17 cellular contexts compared by ENCODE assay signal in genomic region chr7:92680458-92680857, GRCh38.
DNase-seq lines count a peak whose midpoint lies in the region; ATAC-seq and TF ChIP-seq lines count a peak whose summit lies in the region.
"Had no signal": no experiment of that assay in that cellular context is flagged by ENCODE, and none has a peak within 500 bp of the region (broad histone marks: within the 10 kb centered on the region; RNA-seq: fewer than 3 reads in every experiment).

No MANE protein-coding gene starts in this region.

- in situ Hi-C loops in GM23248 (cut with MboI): loop anchor here (10.0 kb wide), 1 partner anchor 374 kb away; no protein-coding TSS in a partner anchor

- POLR2A ChIA-PET in activated CD8-positive, alpha-beta T cell treated with anti-CD3 and anti-CD28 coated beads, Interleukin-2, amount 10 ng/mL, durations not matched to agents 7 days and 5 days (lab: Charles Lee): interaction anchor here (0.9 to 1.6 kb wide), 3 partner anchors 9 to 156 kb away, joined by 3 to 4 read pairs (median 3); partner anchors contain the start of gene CDK6

- TF ChIP-seq POLR2A in suprapubic skin (IDR thresholded peaks at IDR 0.05): no peak

- H3K36me3 Mint-ChIP-seq in T-helper 2 cell treated with Interferon-gamma antibody and Interleukin-4, amounts not matched to agents 5 μg/mL and 100 μg/mL, for 36 hours (ENCODE audit: low read depth): peaks cover 63% of the 10 kb centered on the region
- H3K36me3 Mint-ChIP-seq in activated CD8-positive, alpha-beta T cell treated with anti-CD3 and anti-CD28 coated beads, Interleukin-2, amount 10 ng/mL, durations not matched to agents 7 days and 5 days (ENCODE audit: low read depth): peaks cover 70% of the 10 kb centered on the region
- H3K36me3 Mint-ChIP-seq in natural killer cell treated with Interleukin-12 subunit alpha and Interleukin-12 subunit beta and Interleukin-15 and Interleukin-18, amount 100 ng/mL, for 72 hours: peaks cover 30% of the 10 kb centered on the region

- H3K9me3 Mint-ChIP-seq in T-helper 2 cell treated with Interferon-gamma antibody and Interleukin-4, amounts not matched to agents 5 μg/mL and 100 μg/mL, for 36 hours: peaks cover 8% of the 10 kb centered on the region
- H3K9me3 Mint-ChIP-seq in activated CD8-positive, alpha-beta T cell treated with anti-CD3 and anti-CD28 coated beads, Interleukin-2, amount 10 ng/mL, durations not matched to agents 7 days and 5 days (ENCODE audit: insufficient read depth): peaks cover 5% of the 10 kb centered on the region
- peaks cover 13% of the 10 kb centered on the region for H3K9me3 Mint-ChIP-seq in natural killer cell treated with Interleukin-12 subunit alpha and Interleukin-12 subunit beta and Interleukin-15 and Interleukin-18, amount 100 ng/mL, for 72 hours
- H3K9me3 Mint-ChIP-seq: CD8-positive, alpha-beta memory T cell; nephron had no signal

- H3K4me3 Mint-ChIP-seq in T-helper 2 cell treated with Interferon-gamma antibody and Interleukin-4, amounts not matched to agents 5 μg/mL and 100 μg/mL, for 36 hours: peak overlapping the region; percentile 21
- H3K4me3 Mint-ChIP-seq in activated CD8-positive, alpha-beta T cell treated with anti-CD3 and anti-CD28 coated beads, Interleukin-2, amount 10 ng/mL, durations not matched to agents 7 days and 5 days: no peak overlapping the region
- peak overlapping the region; percentile 38 for H3K4me3 Mint-ChIP-seq in natural killer cell treated with Interleukin-12 subunit alpha and Interleukin-12 subunit beta and Interleukin-15 and Interleukin-18, amount 100 ng/mL, for 72 hours
- H3K4me3 Mint-ChIP-seq: CD8-positive, alpha-beta memory T cell; nephron had no signal

- TF ChIP-seq EP300 in suprapubic skin (IDR thresholded peaks at IDR 0.05): no peak

- no peak overlapping the region for H3K27ac ChIP-seq in GM23248
- no peak overlapping the region for H3K27ac ChIP-seq in suprapubic skin
- H3K27ac ChIP-seq: SJSA1 had no signal

- no peaks in the 10 kb centered on the region for H3K27me3 Mint-ChIP-seq in T-helper 2 cell treated with Interferon-gamma antibody and Interleukin-4, amounts not matched to agents 5 μg/mL and 100 μg/mL, for 36 hours (ENCODE audit: low read depth)
- H3K27me3 Mint-ChIP-seq in activated CD8-positive, alpha-beta T cell treated with anti-CD3 and anti-CD28 coated beads, Interleukin-2, amount 10 ng/mL, durations not matched to agents 7 days and 5 days (ENCODE audit: low read depth): no peaks in the 10 kb centered on the region
- no peaks in the 10 kb centered on the region for H3K27me3 Mint-ChIP-seq in natural killer cell treated with Interleukin-12 subunit alpha and Interleukin-12 subunit beta and Interleukin-15 and Interleukin-18, amount 100 ng/mL, for 72 hours
- H3K27me3 Mint-ChIP-seq: CD8-positive, alpha-beta memory T cell had no signal

- WGBS in GM23248 (ENCODE audit: low coverage in 1 of 2, low lambda C conversion rate in 2 of 2, missing lambda C conversion rate in 2 of 2), 2 experiments: 96 to 100% methylated on average over 1 of the region's 1 CpG
- WGBS in suprapubic skin: 94% methylated on average over 1 of the region's 1 CpG

- no peaks in the 10 kb centered on the region for H3K36me3 ChIP-seq in GM23248 (ENCODE audit: low read depth)
- no peaks in the 10 kb centered on the region for H3K36me3 ChIP-seq in suprapubic skin

- H3K4me1 ChIP-seq in GM23248 (ENCODE audit: insufficient read depth): no peaks in the 10 kb centered on the region
- H3K4me1 ChIP-seq in suprapubic skin: no peaks in the 10 kb centered on the region

- CTCF ChIA-PET in activated CD8-positive, alpha-beta T cell treated with anti-CD3 and anti-CD28 coated beads, Interleukin-2, amount 10 ng/mL, durations not matched to agents 7 days and 5 days (lab: Charles Lee): interaction anchor here (0.6 to 1.6 kb wide), 6 partner anchors 10 to 159 kb away, joined by 3 to 6 read pairs (median 3); no protein-coding TSS in a partner anchor

- no peak overlapping the region for H3K9ac ChIP-seq in GM23248

- H3K79me2 ChIP-seq in GM23248 (ENCODE audit: insufficient read depth): peaks cover 84% of the 10 kb centered on the region

- H4K20me1 ChIP-seq in GM23248 (ENCODE audit: insufficient read depth): no peaks in the 10 kb centered on the region

- no peak for ATAC-seq in activated CD8-positive, alpha-beta T cell treated with anti-CD3 and anti-CD28 coated beads, Interleukin-2, amount 10 ng/mL, durations not matched to agents 7 days and 5 days
- no peak for ATAC-seq in natural killer cell treated with Interleukin-12 subunit alpha and Interleukin-12 subunit beta and Interleukin-15 and Interleukin-18, amount 100 ng/mL, for 72 hours

- H3K27me3 ChIP-seq in GM23248 (replicated peaks; ENCODE audit: insufficient read depth) (no peaks in the 10 kb centered on the region), suprapubic skin (no peaks in the 10 kb centered on the region)
- H3K27me3 ChIP-seq: SJSA1 had no signal

- no peak overlapping the region for H3K4me2 ChIP-seq in GM23248 (ENCODE audit: unreplicated experiment)

- H2AFZ ChIP-seq in GM23248: no peak overlapping the region

- peak overlapping the region; percentile 90 for H3K27ac Mint-ChIP-seq in T-helper 2 cell treated with Interferon-gamma antibody and Interleukin-4, amounts not matched to agents 5 μg/mL and 100 μg/mL, for 36 hours
- peak overlapping the region; percentile 85 for H3K27ac Mint-ChIP-seq in activated CD8-positive, alpha-beta T cell treated with anti-CD3 and anti-CD28 coated beads, Interleukin-2, amount 10 ng/mL, durations not matched to agents 7 days and 5 days
- peak overlapping the region; percentile 90 to 94 for H3K27ac Mint-ChIP-seq in natural killer cell treated with Interleukin-12 subunit alpha and Interleukin-12 subunit beta and Interleukin-15 and Interleukin-18, amount 100 ng/mL, for 72 hours
- H3K27ac Mint-ChIP-seq: nephron had no signal

- peaks cover 66% of the 10 kb centered on the region for H3K4me1 Mint-ChIP-seq in T-helper 2 cell treated with Interferon-gamma antibody and Interleukin-4, amounts not matched to agents 5 μg/mL and 100 μg/mL, for 36 hours (ENCODE audit: low read depth)
- peaks cover 70% of the 10 kb centered on the region for H3K4me1 Mint-ChIP-seq in activated CD8-positive, alpha-beta T cell treated with anti-CD3 and anti-CD28 coated beads, Interleukin-2, amount 10 ng/mL, durations not matched to agents 7 days and 5 days (ENCODE audit: low read depth)
- peaks cover 59% of the 10 kb centered on the region in 2 donors for H3K4me1 Mint-ChIP-seq in natural killer cell treated with Interleukin-12 subunit alpha and Interleukin-12 subunit beta and Interleukin-15 and Interleukin-18, amount 100 ng/mL, for 72 hours (ENCODE audit: low read depth in 2 of 2)

- H3F3A ChIP-seq in GM23248 (ENCODE audit: insufficient read depth): peaks cover 4% of the 10 kb centered on the region; the same call in 1 of the 2 replicates

- DNase-seq in T-helper 2 cell treated with Interferon-gamma antibody and Interleukin-4, amounts not matched to agents 5 μg/mL and 100 μg/mL, for 36 hours (ENCODE audit: low spot score): no peak
- DNase-seq in T-helper 2 cell (no peak), GM23248 (peak; percentile 36), nucleus accumbens (lab: John Stamatoyannopoulos, UW) (no peak), suprapubic skin (ENCODE audit: low spot score in 2 of 2) (no peak), NCI-H2196 (lab: John Stamatoyannopoulos, UW; ENCODE audit: unreplicated experiment) (no peak)
- no peak for DNase-seq in activated CD8-positive, alpha-beta T cell treated with anti-CD3 and anti-CD28 coated beads, Interleukin-2, amount 10 ng/mL, durations not matched to agents 7 days and 5 days
- DNase-seq in natural killer cell treated with Interleukin-12 subunit alpha and Interleukin-12 subunit beta and Interleukin-15 and Interleukin-18, amount 100 ng/mL, for 72 hours (ENCODE audit: low spot score): no peak
- DNase-seq: activated CD4-positive, alpha-beta T cell treated with anti-CD3 and anti-CD28 coated beads, Interleukin-2, amount 50 U/mL, for 4 hours; CD8-positive, alpha-beta memory T cell; glutamatergic neuron; mammary epithelial cell; NCI-H1694 treated with DMSO at 0.1 percent for 48 hours; NCI-H446 treated with DMSO at 0.1 percent for 48 hours; stimulated activated CD4-positive, alpha-beta T cell treated with anti-CD3 and anti-CD28 coated beads, Interleukin-15, amount 100 ng/mL, for 24 hours had no signal

- H3K9me3 ChIP-seq in GM23248 (ENCODE audit: low read depth) (no peaks in the 10 kb centered on the region), suprapubic skin (no peaks in the 10 kb centered on the region)
- H3K9me3 ChIP-seq: SJSA1 had no signal

- no peak for TF ChIP-seq CTCF in suprapubic skin (IDR thresholded peaks at IDR 0.05)

- no peaks in the 10 kb centered on the region for H3K9me2 ChIP-seq in GM23248 (ENCODE audit: insufficient read depth)

- H3K4me3 ChIP-seq in GM23248 (no peak overlapping the region), suprapubic skin (no peak overlapping the region)
- H3K4me3 ChIP-seq: SJSA1 had no signal
